Comparison of ENCODE assay signal across 8 cellular contexts in the genomic region with DNA sequence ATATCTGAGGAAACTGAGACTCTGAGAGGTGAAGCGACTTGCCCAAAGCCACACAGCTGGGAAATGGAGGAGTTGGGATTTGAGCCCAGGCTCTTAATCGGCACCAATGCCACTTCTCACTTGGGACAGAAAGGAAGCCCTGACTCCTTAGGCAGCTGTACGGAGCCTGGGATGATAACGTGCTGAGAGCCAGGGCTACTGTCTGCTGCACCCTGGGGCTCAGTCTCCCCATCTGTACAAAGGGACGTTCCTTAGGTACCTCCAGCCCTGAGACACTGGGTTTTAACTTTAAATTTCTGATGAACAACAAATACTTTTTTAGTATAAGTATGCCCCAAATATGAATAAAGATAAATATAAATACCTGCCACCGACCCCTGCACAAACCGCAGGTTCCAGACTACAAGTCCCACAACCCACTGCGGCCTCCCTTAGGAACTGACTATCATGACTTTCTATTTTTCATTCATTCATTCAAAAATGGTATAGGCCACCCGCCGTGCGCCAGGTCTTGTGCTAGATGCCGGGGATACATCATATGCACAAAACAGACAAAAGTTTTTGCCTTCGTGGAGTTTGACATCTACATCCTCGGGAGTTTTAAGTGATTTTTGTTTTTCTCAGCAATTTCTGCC. TPM values are rescaled to one million over a fixed set of nuclear protein-coding genes. Genes with fewer than 3 reads are reported as not detected.
DNase-seq lines count a peak whose midpoint lies in the region; ATAC-seq and TF ChIP-seq lines count a peak whose summit lies in the region.

No MANE protein-coding gene starts in this region.

- H3K4me3 ChIP-seq in mucosa of descending colon (peak overlapping the region; percentile 15), stomach smooth muscle (ENCODE audit: low read length in 2 of 2) (peak overlapping the region; percentile 84 to 91)

- no peaks in the 10 kb centered on the region for H3K36me3 ChIP-seq in mucosa of descending colon (ENCODE audit: low read depth)
- no peaks in the 10 kb centered on the region for H3K36me3 ChIP-seq in stomach smooth muscle (ENCODE audit: control insufficient read depth in 2 of 2, insufficient read depth in 2 of 2, low read length in 2 of 2)

- TF ChIP-seq CTCF in mucosa of descending colon (IDR thresholded peaks at IDR 0.05) = no peak

- H3K27me3 ChIP-seq in stomach smooth muscle (ENCODE audit: control insufficient read depth in 1 of 2, insufficient read depth in 2 of 2, low read length in 2 of 2) = no peaks in the 10 kb centered on the region

- H3K27ac ChIP-seq in stomach smooth muscle (ENCODE audit: low read length) = peak overlapping the region; percentile 79

- DNase-seq in G401 (ENCODE audit: low spot score) = peak; percentile 11
- DNase-seq in NCI-H187 (lab: John Stamatoyannopoulos, UW) = peak; percentile 76 to 95
- DNase-seq in effector CD8-positive, alpha-beta T cell (lab: John Stamatoyannopoulos, UW) = peak; percentile 68
- DNase-seq in mucosa of descending colon = peak in 1 of 3 donors; percentile 86
- no peak for DNase-seq in HK-2 (ENCODE audit: unreplicated experiment)

- intact Hi-C loops in mucosa of descending colon (cut with DNase I, micrococcal nuclease) = no loop called here

- peak overlapping the region; percentile 68 to 75 for H3K9ac ChIP-seq in stomach smooth muscle (ENCODE audit: low read length in 2 of 2)

- in situ Hi-C loops in G401 (cut with HindIII; ENCODE audit: low sequenced_read_pairs) = no loop called here

- ATAC-seq in HG02623 (IDR thresholded peaks at IDR 0.05; ENCODE audit: unreplicated experiment) (peak; percentile 17), mucosa of descending colon (no peak)
- peak; percentile 39 to 45 for ATAC-seq in activated CD4-positive, CD25-positive, alpha-beta regulatory T cell treated with anti-CD3 and anti-CD28 coated beads, Interleukin-2, amount 50 U/mL, for 24 hours

- no peaks in the 10 kb centered on the region for H3K9me3 ChIP-seq in mucosa of descending colon
- H3K9me3 ChIP-seq in stomach smooth muscle (ENCODE audit: control insufficient read depth in 2 of 2, low read length in 2 of 2) = no peaks in the 10 kb centered on the region

- peaks cover 41% of the 10 kb centered on the region for H3K4me1 ChIP-seq in mucosa of descending colon (ENCODE audit: low read depth)
- peaks cover 26% of the 10 kb centered on the region for H3K4me1 ChIP-seq in stomach smooth muscle (ENCODE audit: control insufficient read depth, insufficient read depth, low read length)

RNA-seq across cellular contexts. Expression of gene NCLN, which starts 0.8 kb away (rescaled TPM):
- 77.5 and 82.5 TPM in 2 replicates for total RNA-seq in G401 (2014; rRNA removed; shearing (Covaris generic))
- 100 to 1,000 TPM in 1 of 3 donors, 10 to 100 TPM in 2; 52.6 to 103 (median 94.4) TPM for total RNA-seq in mucosa of descending colon

RNA-seq across cellular contexts. Expression of gene S1PR4, which starts 6.4 kb away (rescaled TPM):
- not detected in 2 replicates for total RNA-seq in G401 (2014; rRNA removed; shearing (Covaris generic))
- 1 to 10 TPM in 1 of 3 donors, under 1 TPM in 2; 0.38 to 2.5 (median 0.82) TPM for total RNA-seq in mucosa of descending colon

RNA-seq across cellular contexts. Expression of gene CELF5, which starts 39.5 kb away (rescaled TPM):
- total RNA-seq in G401 (2014; rRNA removed; shearing (Covaris generic)) = 1.5 and 1.7 TPM in 2 replicates
- 1 to 10 TPM in 1 of 3 donors, under 1 TPM in 2; 0.75 to 2.7 (median 0.79) TPM for total RNA-seq in mucosa of descending colon

RNA-seq across cellular contexts. Expression of gene GNA15, which starts 49.1 kb away (rescaled TPM):
- total RNA-seq in G401 (2014; rRNA removed; shearing (Covaris generic)) = 2.8 and 3.7 TPM in 2 replicates
- 1 to 10 TPM; 1.9 to 6.2 (median 4.3) TPM for total RNA-seq in mucosa of descending colon
